ENCODE assay signal across 8 cellular contexts in the genomic region with DNA sequence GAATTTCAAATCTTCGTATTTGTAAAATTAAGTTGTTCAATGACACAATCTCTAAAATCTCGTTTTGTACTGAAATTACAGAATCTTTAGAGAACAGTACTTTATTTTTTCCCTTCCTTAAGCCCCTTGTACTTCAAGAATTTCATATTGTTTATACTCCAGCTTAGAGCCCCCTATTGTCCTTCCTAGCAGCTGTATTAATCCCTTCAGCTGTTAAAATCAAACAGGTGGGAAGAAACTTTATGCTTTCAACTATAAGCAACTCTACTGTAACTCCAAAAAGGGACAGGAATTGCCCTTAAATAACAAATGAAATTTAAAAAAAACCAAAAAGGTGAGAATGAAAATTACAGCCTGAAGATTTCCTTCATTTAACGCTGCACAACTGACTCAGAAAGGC. TPM values are rescaled to one million over a fixed set of nuclear protein-coding genes. Genes with fewer than 3 reads are reported as not detected.
DNase-seq lines count a peak whose midpoint lies in the region; ATAC-seq and TF ChIP-seq lines count a peak whose summit lies in the region.

No MANE protein-coding gene starts in this region.

- ATAC-seq in heart left ventricle (no peak), left ventricle myocardium superior (no peak), body of pancreas (no peak), GM18517 (IDR thresholded peaks at IDR 0.05; ENCODE audit: unreplicated experiment) (no peak)

- peak overlapping the region; percentile 98 for H3K4me3 Mint-ChIP-seq in mesothelial cell of epicardium

- H3K27me3 ChIP-seq in heart left ventricle: no peaks in the 10 kb centered on the region
- no peaks in the 10 kb centered on the region for H3K27me3 ChIP-seq in body of pancreas
- no peaks in the 10 kb centered on the region for H3K27me3 ChIP-seq in vagina

- H3K9me3 Mint-ChIP-seq in mesothelial cell of epicardium: no peaks in the 10 kb centered on the region

- WGBS in heart left ventricle, 4 donors: 41 to 57% (median 51%) methylated on average over 3 of the region's 3 CpGs
- WGBS in body of pancreas, 2 donors: 28 to 32% methylated on average over 3 of the region's 3 CpGs

- H3K27ac ChIP-seq in heart left ventricle (peak overlapping the region in 10 of 12 donors; percentile 79 to 97 (median 92)), body of pancreas (peak overlapping the region in 3 of 4 donors; percentile 82 to 93 (median 89)), vagina (peak overlapping the region; percentile 97)

- H3K36me3 ChIP-seq in heart left ventricle (peaks cover 0 to 49% (median 25%) of the 10 kb centered on the region in 9 donors), body of pancreas (replicated peaks in 1 of 2; ENCODE audit: insufficient read depth in 1 of 2, low read depth in 2 of 2) (no peaks in the 10 kb centered on the region), vagina (peaks cover 0 to 19% of the 10 kb centered on the region in 2 donors)

- intact Hi-C loops in heart left ventricle (cut with DNase I) (loop anchor here in 8 of 10 donors (5.0 to 10.0 kb wide), 4 partner anchors 36 to 81 kb away; partner anchors contain the start of genes ATP5F1B (in 6 of the 8) and PTGES3 (in 4 of the 8)), left ventricle myocardium superior (cut with micrococcal nuclease) (no loop called here), body of pancreas (cut with DNase I) (loop anchor here (10.0 kb wide), 1 partner anchor 89 kb away; the partner anchor contains the start of gene BAZ2A), vagina (cut with DNase I) (no loop called here)

- no peaks in the 10 kb centered on the region for H3K27me3 Mint-ChIP-seq in mesothelial cell of epicardium (ENCODE audit: low read depth)

- H3K4me1 ChIP-seq in heart left ventricle: peaks cover 9 to 70% (median 54%) of the 10 kb centered on the region in 12 donors
- peaks cover 62% of the 10 kb centered on the region for H3K4me1 ChIP-seq in body of pancreas
- H3K4me1 ChIP-seq in vagina: peaks cover 60% of the 10 kb centered on the region

- H3K9me3 ChIP-seq in heart left ventricle (no peaks in the 10 kb centered on the region), body of pancreas (no peaks in the 10 kb centered on the region), vagina (no peaks in the 10 kb centered on the region)

- DNase-seq in heart left ventricle (no peak), left ventricle myocardium superior (no peak), body of pancreas (no peak), mesothelial cell of epicardium (ENCODE audit: low spot score in 2 of 2, unreplicated experiment in 2 of 2) (no peak), vagina (ENCODE audit: extremely low spot score in 2 of 2) (no peak), NCI-H1105 treated with DMSO at 0.1 percent for 48 hours (lab: John Stamatoyannopoulos, UW) (no peak)
- DNase-seq in activated CD8-positive, alpha-beta memory T cell treated with anti-CD3 and anti-CD28 coated beads, Interleukin-2, amount 50 U/mL, for 4 hours: no peak

- TF ChIP-seq POLR2A in heart left ventricle (IDR thresholded peaks at IDR 0.05): no peak
- TF ChIP-seq POLR2A in body of pancreas (IDR thresholded peaks at IDR 0.05): no peak
- no peak for TF ChIP-seq POLR2A in vagina (IDR thresholded peaks at IDR 0.05)

- peaks cover 62% of the 10 kb centered on the region for H3K4me1 Mint-ChIP-seq in mesothelial cell of epicardium

- peaks cover 30% of the 10 kb centered on the region for H3K36me3 Mint-ChIP-seq in mesothelial cell of epicardium

- peak overlapping the region in 11 of 12 donors; percentile 4 to 98 (median 79) for H3K4me3 ChIP-seq in heart left ventricle
- H3K4me3 ChIP-seq in body of pancreas: peak overlapping the region; percentile 44 to 51
- H3K4me3 ChIP-seq in vagina: peak overlapping the region; percentile 64 to 81

- TF ChIP-seq CTCF in heart left ventricle (IDR thresholded peaks at IDR 0.05): no peak
- no peak for TF ChIP-seq CTCF in body of pancreas (IDR thresholded peaks at IDR 0.05)
- TF ChIP-seq CTCF in mesothelial cell of epicardium (IDR thresholded peaks at IDR 0.05; ENCODE audit: unreplicated experiment): no peak
- no peak for TF ChIP-seq CTCF in vagina (IDR thresholded peaks at IDR 0.05)

- H3K27ac Mint-ChIP-seq in mesothelial cell of epicardium: peak overlapping the region; percentile 99

RNA-seq across cellular contexts. Expression of gene NACA, which starts 1.7 kb away (rescaled TPM):
- 100 to 1,000 TPM; 361 to 741 (median 537) TPM for total RNA-seq in heart left ventricle
- 1,000 to 10,000 TPM in 1 of 2 donors, 100 to 1,000 TPM in 1; 848 to 1,208 TPM for polyA plus RNA-seq in heart left ventricle
- 540 TPM for total RNA-seq in left ventricle myocardium superior
- 100 to 1,000 TPM; 465 to 734 TPM for total RNA-seq in body of pancreas
- 919 to 987 TPM (median 980 TPM) in 3 replicates for total RNA-seq in mesothelial cell of epicardium
- 1,274 TPM for total RNA-seq in vagina

RNA-seq across cellular contexts. Expression of gene PRIM1, which starts 28.8 kb away (rescaled TPM):
- total RNA-seq in heart left ventricle: 1 to 10 TPM; 2.4 to 6.1 (median 3.3) TPM
- polyA plus RNA-seq in heart left ventricle: 1 to 10 TPM; 2.6 to 4.1 TPM
- total RNA-seq in left ventricle myocardium superior: 4.0 TPM
- total RNA-seq in body of pancreas: 10 to 100 TPM in 1 of 2 donors, 1 to 10 TPM in 1; 4.4 to 28.0 TPM
- total RNA-seq in mesothelial cell of epicardium: 13.0 to 13.2 TPM (median 13.2 TPM) in 3 replicates
- total RNA-seq in vagina: 12.8 TPM

RNA-seq across cellular contexts. Expression of gene PTGES3, which starts 35.3 kb away (rescaled TPM):
- total RNA-seq in heart left ventricle: 100 to 1,000 TPM in 6 of 9 donors, 10 to 100 TPM in 3; 48.0 to 120 (median 103) TPM
- polyA plus RNA-seq in heart left ventricle: 100 to 1,000 TPM in 1 of 2 donors, 10 to 100 TPM in 1; 54.6 to 125 TPM
- 137 TPM for total RNA-seq in left ventricle myocardium superior
- 10 to 100 TPM; 27.4 to 56.0 TPM for total RNA-seq in body of pancreas
- total RNA-seq in mesothelial cell of epicardium: 155 to 161 TPM (median 157 TPM) in 3 replicates
- 81.0 TPM for total RNA-seq in vagina

RNA-seq across cellular contexts. Expression of gene HSD17B6, which starts 39.8 kb away (rescaled TPM):
- total RNA-seq in heart left ventricle: 1 to 10 TPM in 1 of 9 donors, not detected in 8; 7.4 TPM
- polyA plus RNA-seq in heart left ventricle: under 1 TPM in 1 of 2 donors, not detected in 1; 0.10 TPM
- total RNA-seq in left ventricle myocardium superior: 0.25 TPM
- 10 to 100 TPM in 1 of 2 donors, not detected in 1; 10.5 TPM for total RNA-seq in body of pancreas
- 0.22 to 0.36 TPM (median 0.27 TPM) in 3 replicates for total RNA-seq in mesothelial cell of epicardium
- total RNA-seq in vagina: 32.4 TPM

Comparison
In these comparisons a context has a peak if more than half of its experiments do, and no peak if none do; other contexts are left out.
1. intact Hi-C loops: an anchor here in heart left ventricle (5.0 to 10.0 kb wide) and body of pancreas (10.0 kb wide); none called in left ventricle myocardium superior and vagina.